ENCODE assay signal across 12 cellular contexts in the genomic region with DNA sequence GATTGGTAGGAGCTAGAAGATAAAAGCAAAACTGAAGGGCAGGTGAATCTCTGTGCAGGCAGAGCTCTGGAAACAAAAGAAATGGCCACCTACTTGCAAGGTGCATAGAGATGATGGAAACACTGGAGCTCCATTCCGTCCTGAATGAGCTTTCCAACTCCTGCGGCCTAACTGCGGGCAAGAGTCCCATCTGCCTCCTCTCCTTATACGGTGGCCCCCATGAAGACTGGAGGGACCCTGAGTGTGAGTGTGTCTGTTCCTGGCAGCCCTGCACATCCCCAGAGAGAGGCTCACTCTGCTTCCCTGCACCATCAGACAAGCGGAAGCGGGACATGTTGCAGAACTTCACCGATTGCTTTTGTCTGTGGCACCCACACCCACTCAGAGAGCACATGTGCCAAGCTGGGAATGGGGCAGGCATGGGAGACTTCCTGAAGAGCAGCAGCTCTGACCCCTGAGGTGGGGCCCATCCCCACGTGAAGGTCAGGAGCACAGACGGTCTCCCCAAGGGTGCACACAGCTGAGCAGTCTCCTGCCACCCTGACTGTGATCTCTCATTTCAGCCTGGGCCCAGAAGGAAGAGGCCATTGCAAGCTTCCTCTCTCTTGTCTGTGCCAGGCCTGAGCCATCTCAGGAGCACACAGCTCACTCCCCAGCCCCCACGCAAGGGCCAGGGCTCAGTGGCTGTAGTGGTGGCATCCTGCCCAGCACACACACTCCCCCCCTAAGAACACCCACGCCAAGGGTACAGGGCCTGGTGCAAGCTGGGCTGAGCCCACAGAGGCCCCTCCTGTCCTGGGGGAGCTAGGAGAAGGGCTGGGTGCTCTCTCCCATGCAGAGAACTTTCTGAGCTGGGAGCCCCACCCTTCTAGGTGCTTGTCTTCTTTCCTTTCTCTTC.
DNase-seq lines count a peak whose midpoint lies in the region; ATAC-seq, FAIRE-seq and TF ChIP-seq lines count a peak whose summit lies in the region.
"Had no signal": no experiment of that assay in that cellular context is flagged by ENCODE, and none has a peak within 500 bp of the region (broad histone marks: within the 10 kb centered on the region; RNA-seq: fewer than 3 reads in every experiment).

No MANE protein-coding gene starts in this region.

- BruUV-seq in PC-9 (replicated peaks; lab: Mats Ljungman, UMichigan), result no TSS peak

- no peak for TF ChIP-seq EP300 in A549 (IDR thresholded peaks at IDR 0.05)

- TF ChIP-seq RAD21 in A549 (conservative IDR thresholded peaks at IDR 0.05 in 1 of 2, IDR thresholded peaks at IDR 0.05 in 1 of 2), result no peak; a peak in 1 of 5 replicates

- H3K27ac ChIP-seq in A549 (peak overlapping the region; percentile 90 to 98), PC-9 (peak overlapping the region; percentile 9; the same call in 1 of the 2 replicates), left ventricle myocardium inferior (replicated peaks) (peak overlapping the region; percentile 42), parathyroid adenoma (no peak overlapping the region)

- CTCF ChIA-PET in A549 (lab: Yijun Ruan, JAX) (interaction anchor here (1.0 to 1.1 kb wide), 2 partner anchors 21 to 133 kb away, joined by 3 read pairs; no protein-coding TSS in a partner anchor), PC-9 (lab: Charles Lee) (interaction anchor here (0.6 kb wide), 2 partner anchors 38 to 156 kb away, joined by 3 to 7 read pairs; no protein-coding TSS in a partner anchor)

- no peak for TF ChIP-seq CTCF in A549 (IDR thresholded peaks at IDR 0.05)
- no peak for TF ChIP-seq CTCF in PC-9 (conservative IDR thresholded peaks at IDR 0.05)
- no peak for TF ChIP-seq CTCF in left ventricle myocardium inferior (IDR thresholded peaks at IDR 0.05; ENCODE audit: borderline replicate concordance)
- no peak for TF ChIP-seq CTCF in parathyroid adenoma (IDR thresholded peaks at IDR 0.05)

- 89% methylated on average over 10 of the region's 11 CpGs for WGBS in A549 (ENCODE audit: missing lambda C conversion rate)

- H3K9me3 ChIP-seq in A549 (no peaks in the 10 kb centered on the region), PC-9 (ENCODE audit: insufficient read depth, low read depth) (no peaks in the 10 kb centered on the region), left ventricle myocardium inferior (replicated peaks) (no peaks in the 10 kb centered on the region), parathyroid adenoma (ENCODE audit: control insufficient read depth, low read length) (no peaks in the 10 kb centered on the region)
- H3K9me3 ChIP-seq: pancreas had no signal

- H3K36me3 ChIP-seq in PC-9 (ENCODE audit: low read depth) (no peaks in the 10 kb centered on the region), left ventricle myocardium inferior (no peaks in the 10 kb centered on the region), parathyroid adenoma (ENCODE audit: control insufficient read depth, insufficient read depth, low read length) (no peaks in the 10 kb centered on the region)
- H3K36me3 ChIP-seq: pancreas had no signal

- H3K4me1 ChIP-seq in A549 (peaks cover 55% of the 10 kb centered on the region), PC-9 (replicated peaks; ENCODE audit: insufficient read depth) (peaks cover 60% of the 10 kb centered on the region), left ventricle myocardium inferior (peaks cover 76% of the 10 kb centered on the region), parathyroid adenoma (peaks cover 7% of the 10 kb centered on the region)

- peak overlapping the region; percentile 70 for H3K4me2 ChIP-seq in A549
- H3K4me2 ChIP-seq in PC-9, result peak overlapping the region; percentile 27
- no peak overlapping the region for H3K4me2 ChIP-seq in parathyroid adenoma (ENCODE audit: low read length)

- intact Hi-C loops in PC-9 (cut with micrococcal nuclease; ENCODE audit: unreplicated experiment), result no loop called here
- intact Hi-C loops in left ventricle myocardium inferior (cut with micrococcal nuclease), result no loop called here

- ATAC-seq in A549 (no peak), GM19328 (IDR thresholded peaks at IDR 0.05; ENCODE audit: unreplicated experiment) (no peak)

- DNase-seq in A549 (ENCODE audit: low read depth in 1 of 2, low spot score in 1 of 2), result no peak
- no peak for DNase-seq in PC-9
- DNase-seq in left ventricle myocardium inferior, result no peak
- no peak for DNase-seq in NCI-H187 (lab: John Stamatoyannopoulos, UW)
- DNase-seq in SIG-M5 treated with dmso at 0.1 percent for 504 hours (lab: John Stamatoyannopoulos, UW; ENCODE audit: unreplicated experiment), result no peak
- no peak for DNase-seq in NCI-H82 treated with DMSO at 0.1 percent for 48 hours (lab: John Stamatoyannopoulos, UW; ENCODE audit: unreplicated experiment)
- DNase-seq: activated CD4-positive, CD25-positive, alpha-beta regulatory T cell treated with anti-CD3 and anti-CD28 coated beads, Interleukin-2, amount 50 U/mL, for 72 hours; NCI-H2029 had no signal

- H3K79me2 ChIP-seq in PC-9 (ENCODE audit: low read depth) (no peaks in the 10 kb centered on the region; the same call in 1 of the 2 replicates), parathyroid adenoma (no peaks in the 10 kb centered on the region)

- H3K4me3 ChIP-seq in A549 (no peak overlapping the region), PC-9 (no peak overlapping the region), left ventricle myocardium inferior (no peak overlapping the region), parathyroid adenoma (ENCODE audit: low read depth, low read length) (no peak overlapping the region)
- H3K4me3 ChIP-seq: pancreas had no signal

- POLR2A ChIA-PET in A549 (lab: Yijun Ruan, JAX) (interaction anchor here (0.7 to 1.3 kb wide), 3 partner anchors 9 to 190 kb away, joined by 3 read pairs; no protein-coding TSS in a partner anchor), PC-9 (lab: Charles Lee; ENCODE audit: unreplicated experiment) (interaction anchor here (0.7 kb wide), 1 partner anchor 10 kb away, joined by 3 read pairs; no protein-coding TSS in a partner anchor)

- no peaks in the 10 kb centered on the region for H4K20me1 ChIP-seq in PC-9 (ENCODE audit: insufficient read depth)

- H3K27me3 ChIP-seq in PC-9 (ENCODE audit: insufficient read depth, low read depth) (no peaks in the 10 kb centered on the region), left ventricle myocardium inferior (ENCODE audit: low read depth) (no peaks in the 10 kb centered on the region), parathyroid adenoma (ENCODE audit: control insufficient read depth, insufficient read depth, low read length) (no peaks in the 10 kb centered on the region)
- H3K27me3 ChIP-seq: pancreas had no signal

- H2AFZ ChIP-seq in PC-9 (no peak overlapping the region), parathyroid adenoma (peak overlapping the region; percentile 46)

- no peak for TF ChIP-seq POLR2A in A549 (IDR thresholded peaks at IDR 0.05; ENCODE audit: low read length)

- H3K9me2 ChIP-seq in PC-9 (ENCODE audit: insufficient read depth), result no peaks in the 10 kb centered on the region

- no peak for FAIRE-seq in A549 (lab: Jason Lieb, UNC)
- FAIRE-seq: endometrium, pancreas had no signal

- H3F3A ChIP-seq in PC-9 (ENCODE audit: insufficient read depth, low read depth), result peaks cover 45% of the 10 kb centered on the region

- no peak overlapping the region for H3K9ac ChIP-seq in parathyroid adenoma

TF ChIP-seq in A549, 52 proteins besides CTCF, POLR2A, EP300 and RAD21 (continues in another document):
- TF ChIP-seq MAZ (IDR thresholded peaks at IDR 0.05; ENCODE audit: borderline replicate concordance, low read depth, low read length), result no peak
- TF ChIP-seq ZC3H11A (IDR thresholded peaks at IDR 0.05), result no peak
- no peak for TF ChIP-seq CHD2 (IDR thresholded peaks at IDR 0.05; ENCODE audit: low read length, partially characterized antibody)
- TF ChIP-seq POLR2AphosphoS2 (conservative IDR thresholded peaks at IDR 0.05; ENCODE audit: low read length), result no peak
- no peak for TF ChIP-seq NR3C1 (IDR thresholded peaks at IDR 0.05)
- no peak for TF ChIP-seq CEBPB (IDR thresholded peaks at IDR 0.05)
- TF ChIP-seq HOXB5 (CRISPR knock-in tag; IDR thresholded peaks at IDR 0.05), result no peak
- TF ChIP-seq, protein P1, sequence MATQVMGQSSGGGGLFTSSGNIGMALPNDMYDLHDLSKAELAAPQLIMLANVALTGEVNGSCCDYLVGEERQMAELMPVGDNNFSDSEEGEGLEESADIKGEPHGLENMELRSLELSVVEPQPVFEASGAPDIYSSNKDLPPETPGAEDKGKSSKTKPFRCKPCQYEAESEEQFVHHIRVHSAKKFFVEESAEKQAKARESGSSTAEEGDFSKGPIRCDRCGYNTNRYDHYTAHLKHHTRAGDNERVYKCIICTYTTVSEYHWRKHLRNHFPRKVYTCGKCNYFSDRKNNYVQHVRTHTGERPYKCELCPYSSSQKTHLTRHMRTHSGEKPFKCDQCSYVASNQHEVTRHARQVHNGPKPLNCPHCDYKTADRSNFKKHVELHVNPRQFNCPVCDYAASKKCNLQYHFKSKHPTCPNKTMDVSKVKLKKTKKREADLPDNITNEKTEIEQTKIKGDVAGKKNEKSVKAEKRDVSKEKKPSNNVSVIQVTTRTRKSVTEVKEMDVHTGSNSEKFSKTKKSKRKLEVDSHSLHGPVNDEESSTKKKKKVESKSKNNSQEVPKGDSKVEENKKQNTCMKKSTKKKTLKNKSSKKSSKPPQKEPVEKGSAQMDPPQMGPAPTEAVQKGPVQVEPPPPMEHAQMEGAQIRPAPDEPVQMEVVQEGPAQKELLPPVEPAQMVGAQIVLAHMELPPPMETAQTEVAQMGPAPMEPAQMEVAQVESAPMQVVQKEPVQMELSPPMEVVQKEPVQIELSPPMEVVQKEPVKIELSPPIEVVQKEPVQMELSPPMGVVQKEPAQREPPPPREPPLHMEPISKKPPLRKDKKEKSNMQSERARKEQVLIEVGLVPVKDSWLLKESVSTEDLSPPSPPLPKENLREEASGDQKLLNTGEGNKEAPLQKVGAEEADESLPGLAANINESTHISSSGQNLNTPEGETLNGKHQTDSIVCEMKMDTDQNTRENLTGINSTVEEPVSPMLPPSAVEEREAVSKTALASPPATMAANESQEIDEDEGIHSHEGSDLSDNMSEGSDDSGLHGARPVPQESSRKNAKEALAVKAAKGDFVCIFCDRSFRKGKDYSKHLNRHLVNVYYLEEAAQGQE (IDR thresholded peaks at IDR 0.05), result no peak
- TF ChIP-seq, protein P2, sequence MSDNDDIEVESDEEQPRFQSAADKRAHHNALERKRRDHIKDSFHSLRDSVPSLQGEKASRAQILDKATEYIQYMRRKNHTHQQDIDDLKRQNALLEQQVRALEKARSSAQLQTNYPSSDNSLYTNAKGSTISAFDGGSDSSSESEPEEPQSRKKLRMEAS (IDR thresholded peaks at IDR 0.05), result no peak
- TF ChIP-seq, protein P3, sequence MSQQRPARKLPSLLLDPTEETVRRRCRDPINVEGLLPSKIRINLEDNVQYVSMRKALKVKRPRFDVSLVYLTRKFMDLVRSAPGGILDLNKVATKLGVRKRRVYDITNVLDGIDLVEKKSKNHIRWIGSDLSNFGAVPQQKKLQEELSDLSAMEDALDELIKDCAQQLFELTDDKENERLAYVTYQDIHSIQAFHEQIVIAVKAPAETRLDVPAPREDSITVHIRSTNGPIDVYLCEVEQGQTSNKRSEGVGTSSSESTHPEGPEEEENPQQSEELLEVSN (IDR thresholded peaks at IDR 0.05; ENCODE audit: borderline replicate concordance, low read depth), result no peak
- no peak for TF ChIP-seq MAFK (IDR thresholded peaks at IDR 0.05; ENCODE audit: partially characterized antibody)
